ENCODE assay signal across 22 cellular contexts in the genomic region with DNA sequence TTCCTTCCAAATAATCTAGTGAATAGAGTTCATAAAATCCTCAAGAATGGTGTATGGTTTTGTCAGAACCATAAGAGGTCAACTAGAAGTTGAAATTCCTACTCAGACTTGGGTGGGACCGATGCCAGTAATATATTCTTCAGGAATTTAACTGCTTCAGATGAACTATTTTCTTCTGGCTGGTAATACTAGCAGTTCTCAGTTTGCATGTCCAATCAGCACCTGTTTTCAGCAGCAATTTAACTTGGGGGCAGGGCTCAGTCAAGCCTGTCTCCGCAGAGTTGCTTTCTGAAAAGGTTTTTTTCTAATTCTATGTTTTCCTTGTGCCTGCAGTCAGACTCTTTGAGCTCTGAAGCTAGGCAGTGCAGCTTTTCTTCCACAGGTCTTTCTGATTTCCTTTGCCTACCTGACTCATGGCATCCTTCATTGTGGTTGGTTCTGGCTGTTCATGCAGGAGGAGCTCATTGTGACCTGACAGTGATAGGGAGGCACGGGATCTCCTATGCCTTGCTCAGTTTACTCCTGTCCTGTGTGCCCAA. TPM values are rescaled to one million over a fixed set of nuclear protein-coding genes. Genes with fewer than 3 reads are reported as not detected.
DNase-seq lines count a peak whose midpoint lies in the region; ATAC-seq and TF ChIP-seq lines count a peak whose summit lies in the region.
"Had no signal": no experiment of that assay in that cellular context is flagged by ENCODE, and none has a peak within 500 bp of the region (broad histone marks: within the 10 kb centered on the region; RNA-seq: fewer than 3 reads in every experiment).

No MANE protein-coding gene starts in this region.

- DNase-seq in GM23338 (ENCODE audit: low spot score) (no peak), amniotic epithelial cell (ENCODE audit: low read depth) (peak; percentile 40), kidney glomerular epithelial cell (lab: John Stamatoyannopoulos, UW) (peak; percentile 48), retinal pigment epithelial cell (ENCODE audit: low read depth) (peak; percentile 70), GM19240 (ENCODE audit: insufficient read length, low spot score) (no peak), DMS53 (lab: John Stamatoyannopoulos, UW) (no peak)
- DNase-seq: activated CD8-positive, alpha-beta T cell treated with anti-CD3 and anti-CD28 coated beads for 36 hours; activated T-cell treated with anti-CD3 and anti-CD28 coated beads, Interleukin-2, amount 50 U/mL, for 72 hours; BE2C; central memory CD4-positive, alpha-beta T cell; effector memory CD4-positive, alpha-beta T cell; GF-D8; NCI-H1417 treated with DMSO at 0.1 percent for 48 hours; NCI-H524; posterior cingulate gyrus; T-helper 17 cell had no signal

- no peaks in the 10 kb centered on the region for H3K36me3 Mint-ChIP-seq in GM23338 (ENCODE audit: low read depth)
- H3K36me3 Mint-ChIP-seq: activated naive CD8-positive, alpha-beta T cell had no signal

- no peaks in the 10 kb centered on the region for H4K20me1 ChIP-seq in GM23338 (replicated peaks; ENCODE audit: insufficient read depth)

- H3K9me2 ChIP-seq in GM23338 (ENCODE audit: insufficient read depth) = no peaks in the 10 kb centered on the region

- no peaks in the 10 kb centered on the region for H3F3A ChIP-seq in GM23338 (replicated peaks; ENCODE audit: low read depth)

- ATAC-seq in GM23338 = no peak
- ATAC-seq in HG02970 (IDR thresholded peaks at IDR 0.05; ENCODE audit: low FRiP score, unreplicated experiment) = no peak
- ATAC-seq: activated CD8-positive, alpha-beta T cell treated with anti-CD3 and anti-CD28 coated beads for 36 hours; activated T-cell treated with anti-CD3 and anti-CD28 coated beads, Interleukin-2, amount 50 U/mL, for 72 hours; left lobe of liver; T-helper 17 cell; WTC11 had no signal

- H3K9me3 Mint-ChIP-seq in GM23338 = no peaks in the 10 kb centered on the region
- H3K9me3 Mint-ChIP-seq: activated CD8-positive, alpha-beta T cell treated with anti-CD3 and anti-CD28 coated beads for 36 hours; activated T-cell treated with anti-CD3 and anti-CD28 coated beads, Interleukin-2, amount 50 U/mL, for 72 hours had no signal

- H3K4me1 ChIP-seq in GM23338 (ENCODE audit: insufficient read depth) = no peaks in the 10 kb centered on the region
- H3K4me1 ChIP-seq: BE2C had no signal

- H3K27ac Mint-ChIP-seq in GM23338 = no peak overlapping the region
- H3K27ac Mint-ChIP-seq: activated CD8-positive, alpha-beta T cell treated with anti-CD3 and anti-CD28 coated beads for 36 hours; activated naive CD8-positive, alpha-beta T cell; activated T-cell treated with anti-CD3 and anti-CD28 coated beads, Interleukin-2, amount 50 U/mL, for 72 hours; T-helper 17 cell; WTC11 had no signal

- H3K27me3 Mint-ChIP-seq in GM23338 (ENCODE audit: insufficient read depth, low read depth, poor library complexity) = peaks cover 3% of the 10 kb centered on the region
- H3K27me3 Mint-ChIP-seq: activated CD8-positive, alpha-beta T cell treated with anti-CD3 and anti-CD28 coated beads for 36 hours; T-helper 17 cell had no signal

- no peaks in the 10 kb centered on the region for H3K79me2 ChIP-seq in GM23338 (replicated peaks; ENCODE audit: insufficient read depth)

- no peaks in the 10 kb centered on the region for H3K36me3 ChIP-seq in GM23338 (ENCODE audit: insufficient read depth)
- H3K36me3 ChIP-seq: BE2C, HAP-1, thoracic aorta had no signal

- H3K4me3 ChIP-seq in GM23338 (no peak overlapping the region), retinal pigment epithelial cell (ENCODE audit: low read length) (no peak overlapping the region)
- H3K4me3 ChIP-seq: HAP-1, thoracic aorta had no signal

- H3K4me3 Mint-ChIP-seq in GM23338 = no peak overlapping the region
- H3K4me3 Mint-ChIP-seq: activated CD8-positive, alpha-beta T cell treated with anti-CD3 and anti-CD28 coated beads for 36 hours; activated naive CD8-positive, alpha-beta T cell; activated T-cell treated with anti-CD3 and anti-CD28 coated beads, Interleukin-2, amount 50 U/mL, for 72 hours; T-helper 17 cell; WTC11 had no signal

- no peak overlapping the region for H3K27ac ChIP-seq in GM23338 (ENCODE audit: low read depth)
- H3K27ac ChIP-seq: thoracic aorta had no signal

- 0 out of 2 replicates have a peak overlapping the region, but pooled peaks have one; percentile 28 for H2AFZ ChIP-seq in GM23338

- peaks cover 8% of the 10 kb centered on the region; the same call in 2 of the 3 replicates for H3K4me1 Mint-ChIP-seq in GM23338
- H3K4me1 Mint-ChIP-seq: T-helper 17 cell, WTC11 had no signal

- H3K27me3 ChIP-seq in GM23338 (ENCODE audit: insufficient read depth) = no peaks in the 10 kb centered on the region
- H3K27me3 ChIP-seq: BE2C had no signal

- no peak overlapping the region for H3K4me2 ChIP-seq in GM23338

- no peak for TF ChIP-seq CTCF in GM23338 (conservative IDR thresholded peaks at IDR 0.05; ENCODE audit: low read depth in 2 of 2)
- TF ChIP-seq CTCF in retinal pigment epithelial cell (conservative IDR thresholded peaks at IDR 0.05; ENCODE audit: low read depth, low read length) = no peak

TF ChIP-seq in GM23338, 12 proteins besides CTCF, POLR2A, EP300 and RAD21 (continues in another document):
- TF ChIP-seq, protein P1, sequence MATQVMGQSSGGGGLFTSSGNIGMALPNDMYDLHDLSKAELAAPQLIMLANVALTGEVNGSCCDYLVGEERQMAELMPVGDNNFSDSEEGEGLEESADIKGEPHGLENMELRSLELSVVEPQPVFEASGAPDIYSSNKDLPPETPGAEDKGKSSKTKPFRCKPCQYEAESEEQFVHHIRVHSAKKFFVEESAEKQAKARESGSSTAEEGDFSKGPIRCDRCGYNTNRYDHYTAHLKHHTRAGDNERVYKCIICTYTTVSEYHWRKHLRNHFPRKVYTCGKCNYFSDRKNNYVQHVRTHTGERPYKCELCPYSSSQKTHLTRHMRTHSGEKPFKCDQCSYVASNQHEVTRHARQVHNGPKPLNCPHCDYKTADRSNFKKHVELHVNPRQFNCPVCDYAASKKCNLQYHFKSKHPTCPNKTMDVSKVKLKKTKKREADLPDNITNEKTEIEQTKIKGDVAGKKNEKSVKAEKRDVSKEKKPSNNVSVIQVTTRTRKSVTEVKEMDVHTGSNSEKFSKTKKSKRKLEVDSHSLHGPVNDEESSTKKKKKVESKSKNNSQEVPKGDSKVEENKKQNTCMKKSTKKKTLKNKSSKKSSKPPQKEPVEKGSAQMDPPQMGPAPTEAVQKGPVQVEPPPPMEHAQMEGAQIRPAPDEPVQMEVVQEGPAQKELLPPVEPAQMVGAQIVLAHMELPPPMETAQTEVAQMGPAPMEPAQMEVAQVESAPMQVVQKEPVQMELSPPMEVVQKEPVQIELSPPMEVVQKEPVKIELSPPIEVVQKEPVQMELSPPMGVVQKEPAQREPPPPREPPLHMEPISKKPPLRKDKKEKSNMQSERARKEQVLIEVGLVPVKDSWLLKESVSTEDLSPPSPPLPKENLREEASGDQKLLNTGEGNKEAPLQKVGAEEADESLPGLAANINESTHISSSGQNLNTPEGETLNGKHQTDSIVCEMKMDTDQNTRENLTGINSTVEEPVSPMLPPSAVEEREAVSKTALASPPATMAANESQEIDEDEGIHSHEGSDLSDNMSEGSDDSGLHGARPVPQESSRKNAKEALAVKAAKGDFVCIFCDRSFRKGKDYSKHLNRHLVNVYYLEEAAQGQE (IDR thresholded peaks at IDR 0.05; ENCODE audit: unreplicated experiment) = no peak

RNA-seq across cellular contexts. Expression of gene FMR1, which starts 17.3 kb away (rescaled TPM):
- total RNA-seq in GM23338 (2014; rRNA removed; shearing (Covaris generic)) = 36.5 and 44.3 TPM in 2 replicates
- polyA plus RNA-seq in GM23338 (2016; fragmentation: Nextera tagmentation; extraction: Ambion mirVana) = 13.0 and 17.1 TPM in 2 replicates

Comparison
In these comparisons a context has a peak if more than half of its experiments do, and no peak if none do; other contexts are left out.
1. DNase-seq: peak in amniotic epithelial cell (single experiment), kidney glomerular epithelial cell (single experiment) and retinal pigment epithelial cell (single experiment); none in GM23338 (single experiment), GM19240 (single experiment) and DMS53 (single experiment).